Comparison of ENCODE assay signal across 21 cellular contexts in genomic region chr6:79676785-79677736, GRCh38. TPM values are rescaled to one million over a fixed set of nuclear protein-coding genes. Genes with fewer than 3 reads are reported as not detected.
A peak's percentile ranks its signal among the peaks of the same experiment; 100 is the strongest.
DNase-seq lines count a peak whose midpoint lies in the region; ATAC-seq and TF ChIP-seq lines count a peak whose summit lies in the region.
"Had no signal": no experiment of that assay in that cellular context is flagged by ENCODE, and none has a peak within 500 bp of the region (broad histone marks: within the 10 kb centered on the region; RNA-seq: fewer than 3 reads in every experiment).

No MANE protein-coding gene starts in this region.

- no peaks in the 10 kb centered on the region for H3K9me3 ChIP-seq in Panc1 (ENCODE audit: control insufficient read depth, insufficient read depth, low read depth, low read length)
- no peaks in the 10 kb centered on the region for H3K9me3 ChIP-seq in lower lobe of right lung
- H3K9me3 ChIP-seq: SJCRH30 had no signal

- H3K27me3 ChIP-seq in Panc1 (ENCODE audit: control insufficient read depth, insufficient read depth, low read length), result no peaks in the 10 kb centered on the region
- no peaks in the 10 kb centered on the region for H3K27me3 ChIP-seq in lower lobe of right lung (ENCODE audit: low read depth)
- H3K27me3 ChIP-seq: MG63, SJCRH30 had no signal

- POLR2A ChIA-PET in Panc1 (lab: Charles Lee), result no interaction called here

- ATAC-seq in Panc1, result no peak
- peak; percentile 23 to 43 for ATAC-seq in lower lobe of right lung
- no peak for ATAC-seq in HG03432 (IDR thresholded peaks at IDR 0.05; ENCODE audit: unreplicated experiment)
- ATAC-seq: PC-3 had no signal

- intact Hi-C loops in Calu3 (cut with micrococcal nuclease; ENCODE audit: unreplicated experiment) (loop anchor here (10.0 kb wide), 2 partner anchors 442 to 602 kb away; partner anchors contain the start of genes HMGN3 and PHIP), Panc1 (cut with micrococcal nuclease; ENCODE audit: unreplicated experiment) (no loop called here), lower lobe of right lung (cut with DNase I) (no loop called here)

- H3K4me3 Mint-ChIP-seq in Calu3 (ENCODE audit: low read depth, unreplicated experiment), result peak overlapping the region; percentile 17
- H3K4me3 Mint-ChIP-seq: IgD-negative memory B cell had no signal

- DNase-seq in Calu3 (no peak), Panc1 (ENCODE audit: low read depth, low spot score) (no peak), lower lobe of right lung (no peak), renal cortical epithelial cell (ENCODE audit: low read depth) (peak; percentile 7), pons (ENCODE audit: low spot score) (no peak), NK-92 (lab: John Stamatoyannopoulos, UW; ENCODE audit: unreplicated experiment) (no peak)
- DNase-seq: ACHN, C1 segment of cervical spinal cord, DMS 273 treated with DMSO at 0.1 percent for 48 hours, DND-41, HCEC 1CT, Kasumi-1, MG63, NCI-H1048, NCI-H1436, NCI-H2081, NCI-H524, PC-3, SJCRH30 had no signal

- no peak overlapping the region for H3K4me3 ChIP-seq in Panc1 (ENCODE audit: low read depth in 2 of 2, low read length in 2 of 2)
- no peak overlapping the region for H3K4me3 ChIP-seq in lower lobe of right lung
- H3K4me3 ChIP-seq: MG63, SJCRH30 had no signal

- BruUV-seq in Calu3 (replicated peaks; lab: Mats Ljungman, UMichigan), result no TSS peak
- BruUV-seq in Panc1 (replicated peaks; lab: Mats Ljungman, UMichigan), result no TSS peak

- H3K4me1 ChIP-seq in Panc1 (ENCODE audit: control insufficient read depth, insufficient read depth, low read length), result peaks cover 8% of the 10 kb centered on the region
- peaks cover 4% of the 10 kb centered on the region for H3K4me1 ChIP-seq in lower lobe of right lung

- H3K36me3 ChIP-seq in Panc1 (ENCODE audit: control insufficient read depth, insufficient read depth, low read length) (no peaks in the 10 kb centered on the region), lower lobe of right lung (no peaks in the 10 kb centered on the region)
- H3K36me3 ChIP-seq: MG63, SJCRH30 had no signal

- peaks cover 12% of the 10 kb centered on the region for H3K36me3 Mint-ChIP-seq in Calu3 (ENCODE audit: insufficient read depth, unreplicated experiment)
- H3K36me3 Mint-ChIP-seq: IgD-negative memory B cell had no signal

- in situ Hi-C loops in Panc1 (cut with HindIII; ENCODE audit: low pct_unique_long_range_greater_than_20kb, low sequenced_read_pairs), result no loop called here

- H3K27ac Mint-ChIP-seq in Calu3 (ENCODE audit: unreplicated experiment), result peak overlapping the region; percentile 76
- H3K27ac Mint-ChIP-seq: IgD-negative memory B cell had no signal

- TF ChIP-seq CTCF in Calu3 (IDR thresholded peaks at IDR 0.05; ENCODE audit: unreplicated experiment) (no peak), Panc1 (IDR thresholded peaks at IDR 0.05) (no peak), lower lobe of right lung (IDR thresholded peaks at IDR 0.05) (no peak)

- H3K27me3 Mint-ChIP-seq in Calu3 (ENCODE audit: unreplicated experiment), result no peaks in the 10 kb centered on the region
- H3K27me3 Mint-ChIP-seq: IgD-negative memory B cell had no signal

- CTCF ChIA-PET in Calu3 (lab: Charles Lee), result interaction anchor here (1.0 to 1.2 kb wide), 3 partner anchors 46 to 191 kb away, joined by 3 to 5 read pairs (median 4); partner anchors contain the start of gene SH3BGRL2
- CTCF ChIA-PET in Panc1 (lab: Charles Lee), result no interaction called here

- H3K27ac ChIP-seq in Panc1 (ENCODE audit: low read length) (peak overlapping the region; percentile 37; the same call in 1 of the 2 replicates), lower lobe of right lung (no peak overlapping the region)
- H3K27ac ChIP-seq: SJCRH30 had no signal

- peaks cover 61% of the 10 kb centered on the region for H3K4me1 Mint-ChIP-seq in Calu3 (ENCODE audit: low read depth, unreplicated experiment)

- no peaks in the 10 kb centered on the region for H3K9me3 Mint-ChIP-seq in Calu3 (ENCODE audit: low read depth, unreplicated experiment)

RNA-seq across cellular contexts. Expression of gene SH3BGRL2, which starts 45.9 kb away (rescaled TPM):
- total RNA-seq in Calu3 (2022), result 44.3 and 46.1 TPM in 2 replicates
- total RNA-seq in Panc1 (2021; ENCODE audit: unreplicated experiment), result 8.5 TPM
- polyA plus RNA-seq in Panc1 (2012; ENCODE audit: insufficient read length), result 6.1 TPM
- 28.9 TPM for total RNA-seq in lower lobe of right lung
- 10.7 and 11.6 TPM in 2 replicates for total RNA-seq in renal cortical epithelial cell

Comparison
In these comparisons a context has a peak if more than half of its experiments do, and no peak if none do; other contexts are left out.
1. ATAC-seq: peak in lower lobe of right lung (2 of 2); none in Panc1 (single experiment) and HG03432 (single experiment).